Comparison of ENCODE assay signal across 27 cellular contexts in the genomic region with DNA sequence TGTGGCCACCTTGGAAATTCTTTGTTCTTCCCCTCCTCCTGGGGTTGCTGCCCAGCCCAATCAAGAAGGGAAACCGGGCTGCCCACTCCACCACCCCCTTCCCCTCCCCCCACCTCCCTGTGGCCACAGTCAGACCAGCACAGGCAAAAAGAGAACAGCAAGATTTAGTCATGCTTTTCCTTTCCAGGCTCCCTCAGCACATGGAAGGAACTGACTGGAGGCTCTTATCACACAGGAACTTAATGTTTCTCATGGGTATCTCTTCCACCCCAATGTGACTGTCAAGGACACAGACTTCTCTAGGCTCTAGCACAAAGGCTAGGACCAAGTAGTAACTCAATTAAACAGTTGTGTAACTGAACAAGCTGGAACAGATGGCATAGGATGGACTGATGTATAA. TPM values are rescaled to one million over a fixed set of nuclear protein-coding genes. Genes with fewer than 3 reads are reported as not detected.
A peak's percentile ranks its signal among the peaks of the same experiment; 100 is the strongest.
DNase-seq lines count a peak whose midpoint lies in the region; ATAC-seq and TF ChIP-seq lines count a peak whose summit lies in the region.
"Had no signal": no experiment of that assay in that cellular context is flagged by ENCODE, and none has a peak within 500 bp of the region (broad histone marks: within the 10 kb centered on the region; RNA-seq: fewer than 3 reads in every experiment).

No MANE protein-coding gene starts in this region.

- 0 out of 2 replicates have a peak, but pooled peaks cover 4% of the 10 kb centered on the region for H3K9me3 ChIP-seq in OCI-LY7 (ENCODE audit: low read length)
- H3K9me3 ChIP-seq in prostate gland, result no peaks in the 10 kb centered on the region
- H3K9me3 ChIP-seq: spleen, suprapubic skin had no signal

- H3K9me3 Mint-ChIP-seq in CD14-positive monocyte, result no peaks in the 10 kb centered on the region
- H3K9me3 Mint-ChIP-seq: activated T-cell treated with anti-CD3 and anti-CD28 coated beads, Interleukin-2, amount 50 U/mL, for 24 hours; natural killer cell treated with Interleukin-12 subunit alpha and Interleukin-12 subunit beta and Interleukin-15 and Interleukin-18, amount 100 ng/mL, for 72 hours; stimulated activated memory B cell treated with anti-CD40 and anti-IgM and Interleukin-4, amounts not matched to agents 10 μg/mL and 1 μg/mL and 100 μg/mL, for 72 hours had no signal

- DNase-seq in CD14-positive monocyte (ENCODE audit: low spot score), result no peak
- peak; percentile 41 for DNase-seq in OCI-LY7 (ENCODE audit: low spot score)
- DNase-seq in dermis blood vessel endothelial cell, result peak; percentile 17
- no peak for DNase-seq in prostate gland (ENCODE audit: low spot score)
- no peak for DNase-seq in NCI-H1092 (lab: John Stamatoyannopoulos, UW)
- DNase-seq: ACHN; activated CD4-positive, alpha-beta T cell treated with anti-CD3 and anti-CD28 coated beads for 1 hour; activated T-cell treated with anti-CD3 and anti-CD28 coated beads, Interleukin-2, amount 50 U/mL, for 24 hours; amniotic stem cell; C1 segment of cervical spinal cord; islet precursor cell; NCI-H146; NCI-H510A; NK-92 treated with Interleukin-12 subunit alpha and Interleukin-12 subunit beta, amount 100 ng/mL, for 24 hours; spleen; stimulated activated CD4-positive, alpha-beta T cell treated with anti-CD3 and anti-CD28 coated beads, Interleukin-2, amount 100 ng/mL, for 48 hours had no signal

- H3K27me3 ChIP-seq in KMS-11 (ENCODE audit: insufficient read depth, low read depth) (no peaks in the 10 kb centered on the region), prostate gland (replicated peaks; ENCODE audit: insufficient read depth) (peaks cover 4% of the 10 kb centered on the region)

- H3K27me3 Mint-ChIP-seq in CD14-positive monocyte (ENCODE audit: low read depth in 3 of 3), result peaks cover 0 to 2% (median 0%) of the 10 kb centered on the region in 3 donors

- H3K27ac ChIP-seq in KMS-11 (peak overlapping the region; percentile 85), OCI-LY7 (ENCODE audit: low read depth, low read length, poor library complexity, severe bottlenecking) (peak overlapping the region; percentile 98), prostate gland (no peak overlapping the region)
- H3K27ac ChIP-seq: suprapubic skin had no signal

- BruUV-seq in OCI-LY7 (replicated peaks; lab: Mats Ljungman, UMichigan), result no TSS peak

- CTCF ChIA-PET in OCI-LY7 (lab: Charles Lee; ENCODE audit: unreplicated experiment), result interaction anchor here (1.7 kb wide), 1 partner anchor 33 kb away, joined by 4 read pairs; no protein-coding TSS in a partner anchor

- H3K4me1 Mint-ChIP-seq in CD14-positive monocyte, result peaks cover 23% of the 10 kb centered on the region

- WGBS in prostate gland, result 6% methylated on average over 1 of the region's 1 CpG

- no peak for TF ChIP-seq CTCF in CD14-positive monocyte (IDR thresholded peaks at IDR 0.05)
- no peak for TF ChIP-seq CTCF in KMS-11 (conservative IDR thresholded peaks at IDR 0.05; ENCODE audit: low read depth, low read length)
- TF ChIP-seq CTCF in OCI-LY7 (conservative IDR thresholded peaks at IDR 0.05; ENCODE audit: low read length), result no peak
- no peak for TF ChIP-seq CTCF in prostate gland (IDR thresholded peaks at IDR 0.05)

- H3K9me2 ChIP-seq in OCI-LY7 (ENCODE audit: insufficient read depth, low read length), result no peaks in the 10 kb centered on the region

- no peak overlapping the region for H3K9ac ChIP-seq in KMS-11

- POLR2A ChIA-PET in OCI-LY7 (lab: Charles Lee), result interaction anchor here (0.5 to 0.8 kb wide), 2 partner anchors 162 to 587 kb away, joined by 3 to 4 read pairs; no protein-coding TSS in a partner anchor

- H3K36me3 Mint-ChIP-seq in CD14-positive monocyte, result no peaks in the 10 kb centered on the region
- H3K36me3 Mint-ChIP-seq: natural killer cell treated with Interleukin-12 subunit alpha and Interleukin-12 subunit beta and Interleukin-15 and Interleukin-18, amount 100 ng/mL, for 72 hours; stimulated activated memory B cell treated with anti-CD40 and anti-IgM and Interleukin-4, amounts not matched to agents 10 μg/mL and 1 μg/mL and 100 μg/mL, for 72 hours had no signal

- TF ChIP-seq POLR2A in GM18505 (IDR thresholded peaks at IDR 0.05; ENCODE audit: borderline replicate concordance, extremely low read depth, insufficient read depth, insufficient read length), result no peak
- no peak for TF ChIP-seq POLR2A in prostate gland (IDR thresholded peaks at IDR 0.05)

- H2AFZ ChIP-seq in KMS-11 (ENCODE audit: low read depth) (no peak overlapping the region), OCI-LY7 (ENCODE audit: low read length) (peak overlapping the region; percentile 7; the same call in 1 of the 2 replicates)

- H3K4me2 ChIP-seq in KMS-11 (peak overlapping the region; percentile 89), OCI-LY7 (ENCODE audit: low read length) (peak overlapping the region; percentile 80)

- H3K4me3 ChIP-seq in KMS-11 (IDR thresholded peaks at IDR 0.05; ENCODE audit: insufficient read depth, low read depth, low read length) (no peak overlapping the region), OCI-LY7 (ENCODE audit: low read depth, low read length, poor library complexity, severe bottlenecking) (peak overlapping the region; percentile 52), prostate gland (no peak overlapping the region)
- H3K4me3 ChIP-seq: spleen, suprapubic skin had no signal

- H3K27ac Mint-ChIP-seq in CD14-positive monocyte, result peak overlapping the region in 6 of 7 donors; percentile 13 to 74 (median 67)
- H3K27ac Mint-ChIP-seq: activated T-cell treated with anti-CD3 and anti-CD28 coated beads, Interleukin-2, amount 50 U/mL, for 24 hours; natural killer cell treated with Interleukin-12 subunit alpha and Interleukin-12 subunit beta and Interleukin-15 and Interleukin-18, amount 100 ng/mL, for 72 hours had no signal

- H3K4me3 Mint-ChIP-seq in CD14-positive monocyte, result no peak overlapping the region
- H3K4me3 Mint-ChIP-seq: activated T-cell treated with anti-CD3 and anti-CD28 coated beads, Interleukin-2, amount 50 U/mL, for 24 hours; stimulated activated memory B cell treated with anti-CD40 and anti-IgM and Interleukin-4, amounts not matched to agents 10 μg/mL and 1 μg/mL and 100 μg/mL, for 72 hours had no signal

- ATAC-seq in GM18505 (IDR thresholded peaks at IDR 0.05; ENCODE audit: unreplicated experiment), result no peak
- no peak for ATAC-seq in HG03135 (IDR thresholded peaks at IDR 0.05; ENCODE audit: unreplicated experiment)
- ATAC-seq: HCT116; natural killer cell treated with Interleukin-12 subunit alpha and Interleukin-12 subunit beta and Interleukin-15 and Interleukin-18, amount 100 ng/mL, for 72 hours; SK-N-SH treated with all-trans-retinoic acid at 6 μM for 48 hours; stimulated activated memory B cell treated with anti-CD40 and anti-IgM and Interleukin-4, amounts not matched to agents 10 μg/mL and 1 μg/mL and 100 μg/mL, for 72 hours had no signal

- H3K79me2 ChIP-seq in KMS-11 (ENCODE audit: insufficient read depth, low read depth), result no peaks in the 10 kb centered on the region
- H3K79me2 ChIP-seq in OCI-LY7 (ENCODE audit: insufficient read depth, low read depth, low read length), result no peaks in the 10 kb centered on the region

- no peaks in the 10 kb centered on the region for H3K36me3 ChIP-seq in KMS-11 (ENCODE audit: insufficient read depth)
- H3K36me3 ChIP-seq in OCI-LY7 (ENCODE audit: insufficient read depth, low read length), result no peaks in the 10 kb centered on the region
- no peaks in the 10 kb centered on the region for H3K36me3 ChIP-seq in prostate gland
- H3K36me3 ChIP-seq: spleen, suprapubic skin had no signal

- H4K20me1 ChIP-seq in KMS-11 (ENCODE audit: insufficient read depth) (no peaks in the 10 kb centered on the region), OCI-LY7 (ENCODE audit: insufficient read depth, low read length) (no peaks in the 10 kb centered on the region)

- H3K4me1 ChIP-seq in KMS-11 (ENCODE audit: low read depth, poor library complexity, severe bottlenecking), result peaks cover 100% of the 10 kb centered on the region
- peaks cover 99% of the 10 kb centered on the region for H3K4me1 ChIP-seq in OCI-LY7 (ENCODE audit: insufficient read depth, low read length, poor library complexity, severe bottlenecking)
- no peaks in the 10 kb centered on the region for H3K4me1 ChIP-seq in prostate gland (replicated peaks)

- intact Hi-C loops in CD14-positive monocyte (cut with micrococcal nuclease), result loop anchor here in 1 of 2 donors (5.0 to 10.0 kb wide), 2 partner anchors 61 to 119 kb away; no protein-coding TSS in a partner anchor
- intact Hi-C loops in OCI-LY7 (cut with micrococcal nuclease; ENCODE audit: unreplicated experiment), result loop anchor here (10.0 kb wide), 1 partner anchor 469 kb away; no protein-coding TSS in a partner anchor
- intact Hi-C loops in prostate gland (cut with DNase I), result no loop called here

RNA-seq across cellular contexts. Expression of a gene that starts 3.0 kb away (rescaled TPM):
- polyA plus RNA-seq in CD14-positive monocyte, result not detected
- not detected in 2 replicates for total RNA-seq in OCI-LY7 (2014; rRNA removed; shearing (Covaris generic))
- not detected in 2 replicates for total RNA-seq in OCI-LY7 (2022)
- not detected in 2 replicates for total RNA-seq in dermis blood vessel endothelial cell
- total RNA-seq in prostate gland, result not detected
- total RNA-seq: bronchial epithelial cell, liver, osteocyte, spleen, suprapubic skin had no signal
- polyA plus RNA-seq: liver, spleen had no signal

RNA-seq across cellular contexts. Expression of a gene that starts 9.8 kb away (rescaled TPM):
- polyA plus RNA-seq in CD14-positive monocyte, result not detected
- not detected in 2 replicates for total RNA-seq in OCI-LY7 (2014; rRNA removed; shearing (Covaris generic))
- not detected in 2 replicates for total RNA-seq in OCI-LY7 (2022)
- not detected in 2 replicates for total RNA-seq in dermis blood vessel endothelial cell
- not detected for total RNA-seq in prostate gland
- total RNA-seq: bronchial epithelial cell; natural killer cell treated with Interleukin-12 subunit alpha and Interleukin-12 subunit beta and Interleukin-15 and Interleukin-18, amount 100 ng/mL, for 72 hours; osteocyte; spleen had no signal

RNA-seq across cellular contexts. Expression of a gene that starts 46.8 kb away (rescaled TPM):
- polyA plus RNA-seq in CD14-positive monocyte, result 1 to 10 TPM in 1 of 2 donors, under 1 TPM in 1; 0.98 to 1.3 TPM
- not detected in 2 replicates for total RNA-seq in OCI-LY7 (2014; rRNA removed; shearing (Covaris generic))
- total RNA-seq in OCI-LY7 (2022), result not detected in 2 replicates
- 0.05 and 0.17 TPM in 2 replicates for total RNA-seq in dermis blood vessel endothelial cell
- not detected for total RNA-seq in prostate gland
- total RNA-seq: bronchial epithelial cell; liver; natural killer cell treated with Interleukin-12 subunit alpha and Interleukin-12 subunit beta and Interleukin-15 and Interleukin-18, amount 100 ng/mL, for 72 hours; osteocyte had no signal

Comparison
In these comparisons a context has a peak if more than half of its experiments do, and no peak if none do; other contexts are left out.
1. DNase-seq: peak in OCI-LY7 (single experiment) and dermis blood vessel endothelial cell (single experiment); none in CD14-positive monocyte (single experiment), prostate gland (single experiment) and NCI-H1092 (single experiment).
2. H3K27ac ChIP-seq: peak in KMS-11 (single experiment) and OCI-LY7 (single experiment); none in prostate gland (0 of 2).